ENCODE assay signal across 22 cellular contexts in the genomic region with DNA sequence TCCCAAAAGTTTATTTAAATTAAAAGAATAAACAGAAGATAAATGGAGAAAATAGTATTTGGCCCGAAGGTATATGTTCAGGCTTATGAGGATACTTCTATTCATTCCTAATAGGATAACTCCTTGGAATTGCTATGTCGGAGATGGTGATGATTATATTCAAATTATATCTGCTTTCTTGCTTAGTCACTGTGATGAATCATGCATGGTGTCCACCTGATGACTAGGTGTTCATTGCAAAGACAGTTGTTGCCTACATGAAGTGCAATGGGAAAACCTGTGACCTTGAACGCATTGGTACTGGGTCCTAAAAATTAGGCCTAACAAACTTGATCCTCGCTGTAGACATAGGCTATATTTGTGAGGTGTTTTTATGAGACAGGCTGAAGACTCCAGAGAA.
DNase-seq lines count a peak whose midpoint lies in the region; ATAC-seq and TF ChIP-seq lines count a peak whose summit lies in the region.
"Had no signal": no experiment of that assay in that cellular context is flagged by ENCODE, and none has a peak within 500 bp of the region (broad histone marks: within the 10 kb centered on the region; RNA-seq: fewer than 3 reads in every experiment).

No MANE protein-coding gene starts in this region.

- no peaks in the 10 kb centered on the region for H3K9me2 ChIP-seq in hepatocyte (replicated peaks; ENCODE audit: insufficient read depth)

- ATAC-seq in foreskin keratinocyte = peak; percentile 85
- ATAC-seq: A549, HCT116, HepG2 had no signal

- dilution Hi-C loops in mammary epithelial cell (cut with HindIII; ENCODE audit: low sequenced_read_pairs) = no loop called here

- no peak overlapping the region for H3K9ac ChIP-seq in mammary epithelial cell (ENCODE audit: insufficient read depth, low read length)

- H3K36me3 ChIP-seq in mammary epithelial cell (ENCODE audit: insufficient read depth, low read length) (no peaks in the 10 kb centered on the region), hepatocyte (replicated peaks; ENCODE audit: insufficient read depth, low read depth) (no peaks in the 10 kb centered on the region), esophagus muscularis mucosa (no peaks in the 10 kb centered on the region)

- H3K79me2 ChIP-seq in mammary epithelial cell (ENCODE audit: insufficient read depth, low read length) (no peaks in the 10 kb centered on the region), hepatocyte (no peaks in the 10 kb centered on the region)

- H3K27me3 ChIP-seq in mammary epithelial cell (ENCODE audit: insufficient read depth, low read length) (no peaks in the 10 kb centered on the region), foreskin keratinocyte (no peaks in the 10 kb centered on the region), hepatocyte (no peaks in the 10 kb centered on the region), esophagus muscularis mucosa (no peaks in the 10 kb centered on the region)

- CTCF ChIA-PET in mammary epithelial cell (lab: Charles Lee; ENCODE audit: low non-redundant PET) = no interaction called here

- no peaks in the 10 kb centered on the region for H3K4me1 ChIP-seq in mammary epithelial cell (ENCODE audit: insufficient read depth, low read length)
- no peaks in the 10 kb centered on the region for H3K4me1 ChIP-seq in foreskin keratinocyte
- H3K4me1 ChIP-seq in hepatocyte (ENCODE audit: insufficient read depth) = no peaks in the 10 kb centered on the region
- H3K4me1 ChIP-seq in esophagus muscularis mucosa = no peaks in the 10 kb centered on the region
- H3K4me1 ChIP-seq: A549 had no signal

- 86% methylated on average over 4 of the region's 4 CpGs for WGBS in mammary epithelial cell (ENCODE audit: low coverage, missing lambda C conversion rate)
- 95% methylated on average over 4 of the region's 4 CpGs for WGBS in hepatocyte (ENCODE audit: low lambda C conversion rate, missing lambda C conversion rate)
- 94% methylated on average over 4 of the region's 4 CpGs for WGBS in esophagus muscularis mucosa

- H3K27ac ChIP-seq in mammary epithelial cell (ENCODE audit: insufficient read depth, low read depth, low read length) = no peak overlapping the region
- no peak overlapping the region for H3K27ac ChIP-seq in foreskin keratinocyte
- H3K27ac ChIP-seq in hepatocyte = no peak overlapping the region
- H3K27ac ChIP-seq in esophagus muscularis mucosa (replicated peaks in 1 of 4) = no peak overlapping the region
- H3K27ac ChIP-seq: 22Rv1, A549, C4-2B had no signal

- no peak overlapping the region for H2AFZ ChIP-seq in mammary epithelial cell (ENCODE audit: low read depth, low read length)
- H2AFZ ChIP-seq in hepatocyte = no peak overlapping the region

- TF ChIP-seq CTCF in mammary epithelial cell (conservative IDR thresholded peaks at IDR 0.05 in 1 of 2, IDR thresholded peaks at IDR 0.05 in 1 of 2; ENCODE audit: extremely low read depth in 1 of 2, insufficient read depth in 1 of 2, low read depth in 1 of 2, low read length in 2 of 2) (no peak), foreskin keratinocyte (conservative IDR thresholded peaks at IDR 0.05) (no peak), hepatocyte (IDR thresholded peaks at IDR 0.05; ENCODE audit: poor library complexity) (no peak), esophagus muscularis mucosa (IDR thresholded peaks at IDR 0.05) (no peak)

- DNase-seq in DMS53 (lab: John Stamatoyannopoulos, UW) (peak; percentile 1), DMS53 treated with DMSO at 0.1 percent for 48 hours (lab: John Stamatoyannopoulos, UW; ENCODE audit: unreplicated experiment) (no peak), RKO (ENCODE audit: low spot score) (peak; percentile 1), mammary epithelial cell (peak; percentile 44), foreskin keratinocyte (peak in 1 of 2 donors; percentile 51), hepatocyte (ENCODE audit: low spot score) (no peak), esophagus muscularis mucosa (ENCODE audit: extremely low spot score) (no peak), LoVo (ENCODE audit: low spot score) (no peak)
- DNase-seq: AML-193; Calu3; CD4-positive, alpha-beta T cell; DMS 273 treated with DMSO at 0.1 percent for 48 hours; DMS79; GF-D8; GOT3; H7; HFFc6 had no signal

- H3K9me3 ChIP-seq in mammary epithelial cell (replicated peaks; ENCODE audit: insufficient read depth, low read length) (no peaks in the 10 kb centered on the region), hepatocyte (ENCODE audit: low read depth) (no peaks in the 10 kb centered on the region), esophagus muscularis mucosa (no peaks in the 10 kb centered on the region)
- H3K9me3 ChIP-seq: A549 had no signal

- H4K20me1 ChIP-seq in mammary epithelial cell (ENCODE audit: insufficient read depth, low read length) = no peaks in the 10 kb centered on the region
- no peaks in the 10 kb centered on the region for H4K20me1 ChIP-seq in hepatocyte (ENCODE audit: insufficient read depth, poor library complexity, severe bottlenecking)

- no peak overlapping the region for H3K4me2 ChIP-seq in mammary epithelial cell (ENCODE audit: insufficient read depth, low read depth, low read length)
- H3K4me2 ChIP-seq in hepatocyte = no peak overlapping the region
- H3K4me2 ChIP-seq: A549 had no signal

- no peak for TF ChIP-seq EP300 in esophagus muscularis mucosa (IDR thresholded peaks at IDR 0.05)

- in situ Hi-C loops in mammary epithelial cell (cut with MboI; ENCODE audit: low sequenced_read_pairs in 2 of 2) = no loop called here

- intact Hi-C loops in mammary epithelial cell (cut with micrococcal nuclease) = no loop called here
- intact Hi-C loops in esophagus muscularis mucosa (cut with DNase I) = no loop called here

- no TSS peak for BruUV-seq in mammary epithelial cell (replicated peaks; lab: Mats Ljungman, UMichigan)

- H3K4me3 ChIP-seq in mammary epithelial cell (replicated peaks in 1 of 3; ENCODE audit: insufficient read depth in 1 of 3, low read depth in 2 of 3, low read length in 3 of 3) = no peak overlapping the region
- H3K4me3 ChIP-seq in hepatocyte = no peak overlapping the region
- H3K4me3 ChIP-seq in esophagus muscularis mucosa = no peak overlapping the region
- H3K4me3 ChIP-seq: A549 had no signal

- TF ChIP-seq POLR2A in esophagus muscularis mucosa (IDR thresholded peaks at IDR 0.05; ENCODE audit: low read depth) = no peak

Comparison
In these comparisons a context has a peak if more than half of its experiments do, and no peak if none do; other contexts are left out.
1. DNase-seq: peak in DMS53 (single experiment), RKO (single experiment) and mammary epithelial cell (single experiment); none in DMS53 treated with DMSO at 0.1 percent for 48 hours (single experiment), hepatocyte (single experiment), esophagus muscularis mucosa (single experiment) and LoVo (single experiment).